ENCODE assay signal across 1 cellular context in the genomic region with DNA sequence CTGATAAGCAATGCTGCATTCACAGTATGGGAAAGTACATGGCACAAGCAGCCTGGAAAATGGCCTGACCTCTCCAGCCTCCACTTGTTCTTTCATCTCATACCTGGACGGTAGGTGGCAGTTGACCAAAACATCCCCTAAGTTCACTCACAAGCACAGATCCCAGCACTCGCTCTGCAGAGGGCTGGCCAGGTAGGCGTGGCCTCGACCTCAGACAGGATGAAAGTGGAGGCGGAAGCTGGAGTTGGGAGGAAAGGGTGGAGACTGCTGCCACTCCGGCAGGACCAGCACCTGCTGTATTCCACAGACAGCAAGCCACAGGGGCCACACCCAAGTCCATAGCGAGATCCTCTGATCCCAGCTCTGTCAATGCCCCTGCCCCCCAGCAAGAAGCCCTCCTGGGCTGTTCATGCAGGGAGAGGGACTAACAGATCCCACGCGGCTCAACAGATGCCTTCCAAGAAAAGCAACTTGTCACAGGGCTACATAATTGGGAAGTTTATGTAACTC.
A peak's percentile ranks its signal among the peaks of the same experiment; 100 is the strongest.
TF ChIP-seq lines count a peak whose summit lies in the region.

No MANE protein-coding gene starts in this region.

TF ChIP-seq in HepG2, 621 proteins besides CTCF, POLR2A, EP300 and RAD21 (continued from another document and continues in another):
- TF ChIP-seq FOXK2 (IDR thresholded peaks at IDR 0.05) (no peak), TAF1 (CRISPR knock-in tag; IDR thresholded peaks at IDR 0.05) (peak; percentile 38; the same call in 1 of the 2 replicates), JUN (CRISPR knock-in tag; IDR thresholded peaks at IDR 0.05) (no peak), ZNF143 (CRISPR knock-in tag; IDR thresholded peaks at IDR 0.05) (no peak), CHCHD3 (CRISPR knock-in tag; IDR thresholded peaks at IDR 0.05) (no peak), ZNF101 (CRISPR knock-in tag; IDR thresholded peaks at IDR 0.05; ENCODE audit: borderline replicate concordance, low read depth) (no peak), KDM5B (CRISPR knock-in tag; IDR thresholded peaks at IDR 0.05; ENCODE audit: borderline replicate concordance) (no peak), MATR3 (CRISPR knock-in tag; IDR thresholded peaks at IDR 0.05) (no peak), NPAS2 (CRISPR knock-in tag; IDR thresholded peaks at IDR 0.05; ENCODE audit: borderline replicate concordance) (no peak), MTF2 (CRISPR knock-in tag; IDR thresholded peaks at IDR 0.05; ENCODE audit: borderline replicate concordance) (no peak), ZFP36L1 (CRISPR knock-in tag; IDR thresholded peaks at IDR 0.05) (no peak), SIX4 (CRISPR knock-in tag; IDR thresholded peaks at IDR 0.05) (peak; percentile 12; the same call in 1 of the 2 replicates), ZNF543 (CRISPR knock-in tag; IDR thresholded peaks at IDR 0.05) (no peak), IRX3 (CRISPR knock-in tag; IDR thresholded peaks at IDR 0.05; ENCODE audit: borderline replicate concordance, low read depth) (no peak)
- TF ChIP-seq, protein P1, sequence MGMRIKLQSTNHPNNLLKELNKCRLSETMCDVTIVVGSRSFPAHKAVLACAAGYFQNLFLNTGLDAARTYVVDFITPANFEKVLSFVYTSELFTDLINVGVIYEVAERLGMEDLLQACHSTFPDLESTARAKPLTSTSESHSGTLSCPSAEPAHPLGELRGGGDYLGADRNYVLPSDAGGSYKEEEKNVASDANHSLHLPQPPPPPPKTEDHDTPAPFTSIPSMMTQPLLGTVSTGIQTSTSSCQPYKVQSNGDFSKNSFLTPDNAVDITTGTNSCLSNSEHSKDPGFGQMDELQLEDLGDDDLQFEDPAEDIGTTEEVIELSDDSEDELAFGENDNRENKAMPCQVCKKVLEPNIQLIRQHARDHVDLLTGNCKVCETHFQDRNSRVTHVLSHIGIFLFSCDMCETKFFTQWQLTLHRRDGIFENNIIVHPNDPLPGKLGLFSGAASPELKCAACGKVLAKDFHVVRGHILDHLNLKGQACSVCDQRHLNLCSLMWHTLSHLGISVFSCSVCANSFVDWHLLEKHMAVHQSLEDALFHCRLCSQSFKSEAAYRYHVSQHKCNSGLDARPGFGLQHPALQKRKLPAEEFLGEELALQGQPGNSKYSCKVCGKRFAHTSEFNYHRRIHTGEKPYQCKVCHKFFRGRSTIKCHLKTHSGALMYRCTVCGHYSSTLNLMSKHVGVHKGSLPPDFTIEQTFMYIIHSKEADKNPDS (CRISPR knock-in tag; IDR thresholded peaks at IDR 0.05) = no peak
- TF ChIP-seq, protein P2, sequence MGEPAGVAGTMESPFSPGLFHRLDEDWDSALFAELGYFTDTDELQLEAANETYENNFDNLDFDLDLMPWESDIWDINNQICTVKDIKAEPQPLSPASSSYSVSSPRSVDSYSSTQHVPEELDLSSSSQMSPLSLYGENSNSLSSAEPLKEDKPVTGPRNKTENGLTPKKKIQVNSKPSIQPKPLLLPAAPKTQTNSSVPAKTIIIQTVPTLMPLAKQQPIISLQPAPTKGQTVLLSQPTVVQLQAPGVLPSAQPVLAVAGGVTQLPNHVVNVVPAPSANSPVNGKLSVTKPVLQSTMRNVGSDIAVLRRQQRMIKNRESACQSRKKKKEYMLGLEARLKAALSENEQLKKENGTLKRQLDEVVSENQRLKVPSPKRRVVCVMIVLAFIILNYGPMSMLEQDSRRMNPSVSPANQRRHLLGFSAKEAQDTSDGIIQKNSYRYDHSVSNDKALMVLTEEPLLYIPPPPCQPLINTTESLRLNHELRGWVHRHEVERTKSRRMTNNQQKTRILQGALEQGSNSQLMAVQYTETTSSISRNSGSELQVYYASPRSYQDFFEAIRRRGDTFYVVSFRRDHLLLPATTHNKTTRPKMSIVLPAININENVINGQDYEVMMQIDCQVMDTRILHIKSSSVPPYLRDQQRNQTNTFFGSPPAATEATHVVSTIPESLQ (CRISPR knock-in tag; conservative IDR thresholded peaks at IDR 0.05) = 0 out of 2 replicates have a peak, but pooled peaks have one; percentile 63
- TF ChIP-seq, protein P3, sequence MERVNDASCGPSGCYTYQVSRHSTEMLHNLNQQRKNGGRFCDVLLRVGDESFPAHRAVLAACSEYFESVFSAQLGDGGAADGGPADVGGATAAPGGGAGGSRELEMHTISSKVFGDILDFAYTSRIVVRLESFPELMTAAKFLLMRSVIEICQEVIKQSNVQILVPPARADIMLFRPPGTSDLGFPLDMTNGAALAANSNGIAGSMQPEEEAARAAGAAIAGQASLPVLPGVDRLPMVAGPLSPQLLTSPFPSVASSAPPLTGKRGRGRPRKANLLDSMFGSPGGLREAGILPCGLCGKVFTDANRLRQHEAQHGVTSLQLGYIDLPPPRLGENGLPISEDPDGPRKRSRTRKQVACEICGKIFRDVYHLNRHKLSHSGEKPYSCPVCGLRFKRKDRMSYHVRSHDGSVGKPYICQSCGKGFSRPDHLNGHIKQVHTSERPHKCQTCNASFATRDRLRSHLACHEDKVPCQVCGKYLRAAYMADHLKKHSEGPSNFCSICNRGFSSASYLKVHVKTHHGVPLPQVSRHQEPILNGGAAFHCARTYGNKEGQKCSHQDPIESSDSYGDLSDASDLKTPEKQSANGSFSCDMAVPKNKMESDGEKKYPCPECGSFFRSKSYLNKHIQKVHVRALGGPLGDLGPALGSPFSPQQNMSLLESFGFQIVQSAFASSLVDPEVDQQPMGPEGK (CRISPR knock-in tag; IDR thresholded peaks at IDR 0.05) = peak; percentile 47; the same call in 1 of the 2 replicates
- TF ChIP-seq, protein P4, sequence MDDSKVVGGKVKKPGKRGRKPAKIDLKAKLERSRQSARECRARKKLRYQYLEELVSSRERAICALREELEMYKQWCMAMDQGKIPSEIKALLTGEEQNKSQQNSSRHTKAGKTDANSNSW (CRISPR knock-in tag; IDR thresholded peaks at IDR 0.05; ENCODE audit: borderline replicate concordance) = no peak
- TF ChIP-seq, protein P5, sequence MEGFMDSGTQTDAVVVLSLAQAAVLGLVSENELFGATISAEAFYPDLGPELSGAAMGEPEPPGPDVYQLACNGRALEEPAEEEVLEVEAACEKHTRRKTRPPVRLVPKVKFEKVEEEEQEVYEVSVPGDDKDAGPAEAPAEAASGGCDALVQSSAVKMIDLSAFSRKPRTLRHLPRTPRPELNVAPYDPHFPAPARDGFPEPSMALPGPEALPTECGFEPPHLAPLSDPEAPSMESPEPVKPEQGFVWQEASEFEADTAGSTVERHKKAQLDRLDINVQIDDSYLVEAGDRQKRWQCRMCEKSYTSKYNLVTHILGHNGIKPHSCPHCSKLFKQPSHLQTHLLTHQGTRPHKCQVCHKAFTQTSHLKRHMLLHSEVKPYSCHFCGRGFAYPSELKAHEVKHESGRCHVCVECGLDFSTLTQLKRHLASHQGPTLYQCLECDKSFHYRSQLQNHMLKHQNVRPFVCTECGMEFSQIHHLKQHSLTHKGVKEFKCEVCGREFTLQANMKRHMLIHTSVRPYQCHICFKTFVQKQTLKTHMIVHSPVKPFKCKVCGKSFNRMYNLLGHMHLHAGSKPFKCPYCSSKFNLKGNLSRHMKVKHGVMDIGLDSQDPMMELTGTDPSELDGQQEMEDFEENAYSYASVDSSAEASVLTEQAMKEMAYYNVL (CRISPR knock-in tag; IDR thresholded peaks at IDR 0.05; ENCODE audit: borderline replicate concordance) = no peak
- TF ChIP-seq, protein P6, sequence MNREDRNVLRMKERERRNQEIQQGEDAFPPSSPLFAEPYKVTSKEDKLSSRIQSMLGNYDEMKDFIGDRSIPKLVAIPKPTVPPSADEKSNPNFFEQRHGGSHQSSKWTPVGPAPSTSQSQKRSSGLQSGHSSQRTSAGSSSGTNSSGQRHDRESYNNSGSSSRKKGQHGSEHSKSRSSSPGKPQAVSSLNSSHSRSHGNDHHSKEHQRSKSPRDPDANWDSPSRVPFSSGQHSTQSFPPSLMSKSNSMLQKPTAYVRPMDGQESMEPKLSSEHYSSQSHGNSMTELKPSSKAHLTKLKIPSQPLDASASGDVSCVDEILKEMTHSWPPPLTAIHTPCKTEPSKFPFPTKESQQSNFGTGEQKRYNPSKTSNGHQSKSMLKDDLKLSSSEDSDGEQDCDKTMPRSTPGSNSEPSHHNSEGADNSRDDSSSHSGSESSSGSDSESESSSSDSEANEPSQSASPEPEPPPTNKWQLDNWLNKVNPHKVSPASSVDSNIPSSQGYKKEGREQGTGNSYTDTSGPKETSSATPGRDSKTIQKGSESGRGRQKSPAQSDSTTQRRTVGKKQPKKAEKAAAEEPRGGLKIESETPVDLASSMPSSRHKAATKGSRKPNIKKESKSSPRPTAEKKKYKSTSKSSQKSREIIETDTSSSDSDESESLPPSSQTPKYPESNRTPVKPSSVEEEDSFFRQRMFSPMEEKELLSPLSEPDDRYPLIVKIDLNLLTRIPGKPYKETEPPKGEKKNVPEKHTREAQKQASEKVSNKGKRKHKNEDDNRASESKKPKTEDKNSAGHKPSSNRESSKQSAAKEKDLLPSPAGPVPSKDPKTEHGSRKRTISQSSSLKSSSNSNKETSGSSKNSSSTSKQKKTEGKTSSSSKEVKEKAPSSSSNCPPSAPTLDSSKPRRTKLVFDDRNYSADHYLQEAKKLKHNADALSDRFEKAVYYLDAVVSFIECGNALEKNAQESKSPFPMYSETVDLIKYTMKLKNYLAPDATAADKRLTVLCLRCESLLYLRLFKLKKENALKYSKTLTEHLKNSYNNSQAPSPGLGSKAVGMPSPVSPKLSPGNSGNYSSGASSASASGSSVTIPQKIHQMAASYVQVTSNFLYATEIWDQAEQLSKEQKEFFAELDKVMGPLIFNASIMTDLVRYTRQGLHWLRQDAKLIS (CRISPR knock-in tag; IDR thresholded peaks at IDR 0.05) = no peak
- TF ChIP-seq, protein P7, sequence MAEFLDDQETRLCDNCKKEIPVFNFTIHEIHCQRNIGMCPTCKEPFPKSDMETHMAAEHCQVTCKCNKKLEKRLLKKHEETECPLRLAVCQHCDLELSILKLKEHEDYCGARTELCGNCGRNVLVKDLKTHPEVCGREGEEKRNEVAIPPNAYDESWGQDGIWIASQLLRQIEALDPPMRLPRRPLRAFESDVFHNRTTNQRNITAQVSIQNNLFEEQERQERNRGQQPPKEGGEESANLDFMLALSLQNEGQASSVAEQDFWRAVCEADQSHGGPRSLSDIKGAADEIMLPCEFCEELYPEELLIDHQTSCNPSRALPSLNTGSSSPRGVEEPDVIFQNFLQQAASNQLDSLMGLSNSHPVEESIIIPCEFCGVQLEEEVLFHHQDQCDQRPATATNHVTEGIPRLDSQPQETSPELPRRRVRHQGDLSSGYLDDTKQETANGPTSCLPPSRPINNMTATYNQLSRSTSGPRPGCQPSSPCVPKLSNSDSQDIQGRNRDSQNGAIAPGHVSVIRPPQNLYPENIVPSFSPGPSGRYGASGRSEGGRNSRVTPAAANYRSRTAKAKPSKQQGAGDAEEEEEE (CRISPR knock-in tag; IDR thresholded peaks at IDR 0.05; ENCODE audit: borderline replicate concordance) = no peak
- TF ChIP-seq, protein P8, sequence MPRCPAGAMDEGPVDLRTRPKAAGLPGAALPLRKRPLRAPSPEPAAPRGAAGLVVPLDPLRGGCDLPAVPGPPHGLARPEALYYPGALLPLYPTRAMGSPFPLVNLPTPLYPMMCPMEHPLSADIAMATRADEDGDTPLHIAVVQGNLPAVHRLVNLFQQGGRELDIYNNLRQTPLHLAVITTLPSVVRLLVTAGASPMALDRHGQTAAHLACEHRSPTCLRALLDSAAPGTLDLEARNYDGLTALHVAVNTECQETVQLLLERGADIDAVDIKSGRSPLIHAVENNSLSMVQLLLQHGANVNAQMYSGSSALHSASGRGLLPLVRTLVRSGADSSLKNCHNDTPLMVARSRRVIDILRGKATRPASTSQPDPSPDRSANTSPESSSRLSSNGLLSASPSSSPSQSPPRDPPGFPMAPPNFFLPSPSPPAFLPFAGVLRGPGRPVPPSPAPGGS (CRISPR knock-in tag; IDR thresholded peaks at IDR 0.05) = no peak
- TF ChIP-seq, protein P9, sequence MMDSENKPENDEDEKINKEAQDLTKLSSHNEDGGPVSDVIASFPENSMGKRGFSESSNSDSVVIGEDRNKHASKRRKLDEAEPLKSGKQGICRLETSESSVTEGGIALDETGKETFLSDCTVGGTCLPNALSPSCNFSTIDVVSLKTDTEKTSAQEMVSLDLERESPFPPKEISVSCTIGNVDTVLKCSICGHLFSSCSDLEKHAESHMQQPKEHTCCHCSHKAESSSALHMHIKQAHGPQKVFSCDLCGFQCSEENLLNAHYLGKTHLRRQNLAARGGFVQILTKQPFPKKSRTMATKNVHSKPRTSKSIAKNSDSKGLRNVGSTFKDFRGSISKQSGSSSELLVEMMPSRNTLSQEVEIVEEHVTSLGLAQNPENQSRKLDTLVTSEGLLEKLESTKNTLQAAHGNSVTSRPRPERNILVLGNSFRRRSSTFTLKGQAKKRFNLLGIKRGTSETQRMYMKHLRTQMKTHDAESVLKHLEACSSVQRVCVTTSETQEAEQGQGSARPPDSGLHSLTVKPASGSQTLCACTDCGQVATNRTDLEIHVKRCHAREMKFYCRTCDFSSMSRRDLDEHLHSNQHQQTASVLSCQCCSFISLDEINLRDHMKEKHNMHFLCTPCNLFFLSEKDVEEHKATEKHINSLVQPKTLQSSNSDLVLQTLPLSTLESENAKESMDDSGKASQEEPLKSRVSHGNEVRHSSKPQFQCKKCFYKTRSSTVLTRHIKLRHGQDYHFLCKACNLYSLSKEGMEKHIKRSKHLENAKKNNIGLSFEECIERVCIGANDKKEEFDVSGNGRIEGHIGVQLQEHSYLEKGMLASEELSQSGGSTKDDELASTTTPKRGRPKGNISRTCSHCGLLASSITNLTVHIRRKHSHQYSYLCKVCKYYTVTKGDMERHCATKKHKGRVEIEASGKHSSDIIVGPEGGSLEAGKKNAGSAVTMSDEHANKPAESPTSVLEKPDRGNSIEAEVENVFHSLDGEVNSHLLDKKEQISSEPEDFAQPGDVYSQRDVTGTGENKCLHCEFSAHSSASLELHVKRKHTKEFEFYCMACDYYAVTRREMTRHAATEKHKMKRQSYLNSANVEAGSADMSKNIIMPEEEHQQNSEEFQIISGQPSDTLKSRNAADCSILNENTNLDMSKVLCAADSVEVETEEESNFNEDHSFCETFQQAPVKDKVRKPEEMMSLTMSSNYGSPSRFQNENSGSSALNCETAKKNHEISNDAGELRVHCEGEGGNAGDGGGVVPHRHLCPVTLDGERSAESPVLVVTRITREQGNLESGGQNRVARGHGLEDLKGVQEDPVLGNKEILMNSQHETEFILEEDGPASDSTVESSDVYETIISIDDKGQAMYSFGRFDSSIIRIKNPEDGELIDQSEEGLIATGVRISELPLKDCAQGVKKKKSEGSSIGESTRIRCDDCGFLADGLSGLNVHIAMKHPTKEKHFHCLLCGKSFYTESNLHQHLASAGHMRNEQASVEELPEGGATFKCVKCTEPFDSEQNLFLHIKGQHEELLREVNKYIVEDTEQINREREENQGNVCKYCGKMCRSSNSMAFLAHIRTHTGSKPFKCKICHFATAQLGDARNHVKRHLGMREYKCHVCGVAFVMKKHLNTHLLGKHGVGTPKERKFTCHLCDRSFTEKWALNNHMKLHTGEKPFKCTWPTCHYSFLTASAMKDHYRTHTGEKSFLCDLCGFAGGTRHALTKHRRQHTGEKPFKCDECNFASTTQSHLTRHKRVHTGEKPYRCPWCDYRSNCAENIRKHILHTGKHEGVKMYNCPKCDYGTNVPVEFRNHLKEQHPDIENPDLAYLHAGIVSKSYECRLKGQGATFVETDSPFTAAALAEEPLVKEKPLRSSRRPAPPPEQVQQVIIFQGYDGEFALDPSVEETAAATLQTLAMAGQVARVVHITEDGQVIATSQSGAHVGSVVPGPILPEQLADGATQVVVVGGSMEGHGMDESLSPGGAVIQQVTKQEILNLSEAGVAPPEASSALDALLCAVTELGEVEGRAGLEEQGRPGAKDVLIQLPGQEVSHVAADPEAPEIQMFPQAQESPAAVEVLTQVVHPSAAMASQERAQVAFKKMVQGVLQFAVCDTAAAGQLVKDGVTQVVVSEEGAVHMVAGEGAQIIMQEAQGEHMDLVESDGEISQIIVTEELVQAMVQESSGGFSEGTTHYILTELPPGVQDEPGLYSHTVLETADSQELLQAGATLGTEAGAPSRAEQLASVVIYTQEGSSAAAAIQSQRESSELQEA (CRISPR knock-in tag; IDR thresholded peaks at IDR 0.05; ENCODE audit: not compliant biosample characterization) = no peak
